Comparison of ENCODE assay signal across 11 cellular contexts in genomic region chr1:232306269-232306911, GRCh38.
DNase-seq lines count a peak whose midpoint lies in the region; ATAC-seq and TF ChIP-seq lines count a peak whose summit lies in the region.
"Had no signal": no experiment of that assay in that cellular context is flagged by ENCODE, and none has a peak within 500 bp of the region (broad histone marks: within the 10 kb centered on the region; RNA-seq: fewer than 3 reads in every experiment).

No MANE protein-coding gene starts in this region.

- no peaks in the 10 kb centered on the region for H3K9me3 Mint-ChIP-seq in osteocyte (ENCODE audit: unreplicated experiment)
- H3K9me3 Mint-ChIP-seq in activated T-cell treated with anti-CD3 and anti-CD28 coated beads, Interleukin-2, amount 50 U/mL, for 72 hours, result peaks cover 0 to 3% of the 10 kb centered on the region in 2 donors

- no peaks in the 10 kb centered on the region for H3K36me3 Mint-ChIP-seq in osteocyte (ENCODE audit: unreplicated experiment)
- H3K36me3 Mint-ChIP-seq in activated T-cell treated with anti-CD3 and anti-CD28 coated beads, Interleukin-2, amount 50 U/mL, for 72 hours (ENCODE audit: insufficient read depth in 2 of 2), result no peaks in the 10 kb centered on the region

- H3K4me2 ChIP-seq in GM23248 (ENCODE audit: unreplicated experiment), result no peak overlapping the region

- no peak overlapping the region for H2AFZ ChIP-seq in GM23248

- no peak for ATAC-seq in HG03095 (IDR thresholded peaks at IDR 0.05; ENCODE audit: unreplicated experiment)
- ATAC-seq in activated T-cell treated with anti-CD3 and anti-CD28 coated beads, Interleukin-2, amount 50 U/mL, for 72 hours (replicated peaks in 1 of 2), result no peak
- ATAC-seq in HG02759 (IDR thresholded peaks at IDR 0.05; ENCODE audit: unreplicated experiment), result no peak

- H3K4me3 ChIP-seq in fibroblast of pulmonary artery (replicated peaks; ENCODE audit: low read depth, low read length) (no peak overlapping the region), GM23248 (no peak overlapping the region)
- H3K4me3 ChIP-seq: suprapubic skin had no signal

- H3K27ac Mint-ChIP-seq in osteocyte (ENCODE audit: unreplicated experiment), result no peak overlapping the region
- no peak overlapping the region for H3K27ac Mint-ChIP-seq in activated T-cell treated with anti-CD3 and anti-CD28 coated beads, Interleukin-2, amount 50 U/mL, for 72 hours

- no peaks in the 10 kb centered on the region for H3K36me3 ChIP-seq in GM23248 (ENCODE audit: low read depth)
- H3K36me3 ChIP-seq: suprapubic skin had no signal

- no peak overlapping the region for H3K27ac ChIP-seq in GM23248
- H3K27ac ChIP-seq: suprapubic skin had no signal

- no peaks in the 10 kb centered on the region for H3K9me3 ChIP-seq in GM23248 (ENCODE audit: low read depth)
- H3K9me3 ChIP-seq: suprapubic skin had no signal

- no peaks in the 10 kb centered on the region for H3K79me2 ChIP-seq in GM23248 (ENCODE audit: insufficient read depth)

- H3K9me2 ChIP-seq in GM23248 (ENCODE audit: insufficient read depth), result no peaks in the 10 kb centered on the region

- no peaks in the 10 kb centered on the region for H4K20me1 ChIP-seq in GM23248 (ENCODE audit: insufficient read depth)

- in situ Hi-C loops in GM23248 (cut with MboI), result no loop called here

- TF ChIP-seq CTCF in fibroblast of pulmonary artery (IDR thresholded peaks at IDR 0.05; ENCODE audit: low read length, missing control alignments) (no peak), osteocyte (IDR thresholded peaks at IDR 0.05) (peak; percentile 25)

- H3K27me3 ChIP-seq in GM23248 (replicated peaks; ENCODE audit: insufficient read depth), result no peaks in the 10 kb centered on the region
- H3K27me3 ChIP-seq: suprapubic skin had no signal

- no peaks in the 10 kb centered on the region for H3F3A ChIP-seq in GM23248 (ENCODE audit: insufficient read depth)

- H3K9ac ChIP-seq in GM23248, result no peak overlapping the region

- 34 to 43% methylated on average over 7 of the region's 7 CpGs for WGBS in GM23248 (ENCODE audit: low coverage in 1 of 2, low lambda C conversion rate in 2 of 2, missing lambda C conversion rate in 2 of 2), 2 experiments

- no peak overlapping the region for H3K4me3 Mint-ChIP-seq in osteocyte (ENCODE audit: unreplicated experiment)
- no peak overlapping the region for H3K4me3 Mint-ChIP-seq in activated T-cell treated with anti-CD3 and anti-CD28 coated beads, Interleukin-2, amount 50 U/mL, for 72 hours

- H3K4me1 Mint-ChIP-seq in osteocyte (ENCODE audit: unreplicated experiment), result peaks cover 15% of the 10 kb centered on the region
- no peaks in the 10 kb centered on the region for H3K4me1 Mint-ChIP-seq in activated T-cell treated with anti-CD3 and anti-CD28 coated beads, Interleukin-2, amount 50 U/mL, for 72 hours (ENCODE audit: low read depth)

- no peaks in the 10 kb centered on the region for H3K4me1 ChIP-seq in GM23248 (ENCODE audit: insufficient read depth)

- H3K27me3 Mint-ChIP-seq in osteocyte (ENCODE audit: unreplicated experiment), result no peaks in the 10 kb centered on the region
- H3K27me3 Mint-ChIP-seq in activated T-cell treated with anti-CD3 and anti-CD28 coated beads, Interleukin-2, amount 50 U/mL, for 72 hours (ENCODE audit: low read depth), result peaks cover 22% of the 10 kb centered on the region

- DNase-seq in DMS 273 (lab: John Stamatoyannopoulos, UW; ENCODE audit: unreplicated experiment) (peak; percentile 70), NCI-H69 (lab: John Stamatoyannopoulos, UW) (peak; percentile 60), fibroblast of pulmonary artery (ENCODE audit: low read depth) (peak; percentile 24), osteocyte (ENCODE audit: extremely low spot score, unreplicated experiment) (no peak), GM23248 (no peak)
- no peak for DNase-seq in activated T-cell treated with anti-CD3 and anti-CD28 coated beads, Interleukin-2, amount 50 U/mL, for 72 hours
- DNase-seq: activated CD4-positive, CD25-positive, alpha-beta regulatory T cell; NCI-H2227 treated with DMSO at 0.1 percent for 48 hours had no signal

Comparison
In these comparisons a context has a peak if more than half of its experiments do, and no peak if none do; other contexts are left out.
1. DNase-seq: peak in DMS 273 (single experiment), NCI-H69 (single experiment) and fibroblast of pulmonary artery (single experiment); none in osteocyte (single experiment), activated T-cell treated with anti-CD3 and anti-CD28 coated beads, Interleukin-2, amount 50 U/mL, for 72 hours (0 of 2) and GM23248 (single experiment).